Comparison of ENCODE assay signal across 20 cellular contexts in genomic region chr5:77642915-77643653, GRCh38. TPM values are rescaled to one million over a fixed set of nuclear protein-coding genes. Genes with fewer than 3 reads are reported as not detected.
DNase-seq lines count a peak whose midpoint lies in the region; ATAC-seq and TF ChIP-seq lines count a peak whose summit lies in the region.
"Had no signal": no experiment of that assay in that cellular context is flagged by ENCODE, and none has a peak within 500 bp of the region (broad histone marks: within the 10 kb centered on the region; RNA-seq: fewer than 3 reads in every experiment).

No MANE protein-coding gene starts in this region.

- H3K27ac Mint-ChIP-seq in progenitor cell of endocrine pancreas = peak overlapping the region; percentile 84

- H4K8ac ChIP-seq in IMR-90 (ENCODE audit: low read depth in 2 of 2, low read length in 2 of 2) = no peak overlapping the region

- in situ Hi-C loops in IMR-90 (cut with MboI; ENCODE audit: low sequenced_read_pairs) (no loop called here), mammary epithelial cell (cut with MboI; ENCODE audit: low sequenced_read_pairs in 2 of 2) (no loop called here)

- H3K36me3 ChIP-seq in IMR-90 (ENCODE audit: control insufficient read depth, insufficient read depth, low read length) (no peaks in the 10 kb centered on the region), iPS-18a (ENCODE audit: control insufficient read depth, low read depth, low read length) (no peaks in the 10 kb centered on the region), mammary epithelial cell (ENCODE audit: insufficient read depth, low read length) (no peaks in the 10 kb centered on the region)
- H3K36me3 ChIP-seq: left lung, transverse colon had no signal

- H3K4me1 ChIP-seq in IMR-90 (ENCODE audit: control insufficient read depth, insufficient read depth, low read length) (peaks cover 2% of the 10 kb centered on the region; the same call in 1 of the 2 replicates), iPS-18a (ENCODE audit: control insufficient read depth, low read depth, low read length) (peaks cover 30% of the 10 kb centered on the region), mammary epithelial cell (ENCODE audit: insufficient read depth, low read length) (no peaks in the 10 kb centered on the region)

- intact Hi-C loops in IMR-90 (cut with micrococcal nuclease) = loop anchor here (10.0 kb wide), 1 partner anchor 362 kb away; no protein-coding TSS in a partner anchor
- intact Hi-C loops in mammary epithelial cell (cut with micrococcal nuclease) = loop anchor here (10.0 kb wide), 1 partner anchor 362 kb away; no protein-coding TSS in a partner anchor

- H3K23ac ChIP-seq in IMR-90 (ENCODE audit: low read depth, low read length) = no peak overlapping the region

- WGBS in IMR-90 (ENCODE audit: extremely low coverage in 2 of 2, insufficient read length in 1 of 2), 2 experiments = 5% methylated on average over 10 of the region's 19 CpGs; no CpG with 5 or more reads in 1 of the 2 experiments
- 20% methylated on average over 11 of the region's 19 CpGs for WGBS in mammary epithelial cell (ENCODE audit: low coverage, missing lambda C conversion rate)

- peaks cover 11% of the 10 kb centered on the region; the same call in 1 of the 2 replicates for H3K9me3 ChIP-seq in IMR-90 (ENCODE audit: control insufficient read depth, insufficient read depth, low read length)
- H3K9me3 ChIP-seq in iPS-18a (ENCODE audit: control insufficient read depth, low read depth, low read length) = no peaks in the 10 kb centered on the region
- no peaks in the 10 kb centered on the region for H3K9me3 ChIP-seq in mammary epithelial cell (replicated peaks; ENCODE audit: insufficient read depth, low read length)
- H3K9me3 ChIP-seq: left lung, transverse colon had no signal

- TF ChIP-seq CTCF in IMR-90 (conservative IDR thresholded peaks at IDR 0.05; ENCODE audit: low read depth, low read length) = no peak
- TF ChIP-seq CTCF in progenitor cell of endocrine pancreas (IDR thresholded peaks at IDR 0.05; ENCODE audit: unreplicated experiment) = no peak
- TF ChIP-seq CTCF in mammary epithelial cell (conservative IDR thresholded peaks at IDR 0.05 in 1 of 2, IDR thresholded peaks at IDR 0.05 in 1 of 2; ENCODE audit: extremely low read depth in 1 of 2, insufficient read depth in 1 of 2, low read depth in 1 of 2, low read length in 2 of 2) = no peak

- H2AK5ac ChIP-seq in IMR-90 (ENCODE audit: low read depth, low read length) = no peak overlapping the region

- H4K20me1 ChIP-seq in IMR-90 (ENCODE audit: insufficient read depth, low read length) = peaks cover 6% of the 10 kb centered on the region; the same call in 1 of the 2 replicates
- peaks cover 2% of the 10 kb centered on the region for H4K20me1 ChIP-seq in mammary epithelial cell (ENCODE audit: insufficient read depth, low read length)

- H3K9ac ChIP-seq in IMR-90 (ENCODE audit: low read depth, low read length) (no peak overlapping the region), iPS-18a (ENCODE audit: low read length) (no peak overlapping the region), mammary epithelial cell (ENCODE audit: insufficient read depth, low read length) (no peak overlapping the region)

- DNase-seq in DMS53 (lab: John Stamatoyannopoulos, UW) = peak; percentile 37
- no peak for DNase-seq in DMS53 treated with DMSO at 0.1 percent for 48 hours (lab: John Stamatoyannopoulos, UW; ENCODE audit: unreplicated experiment)
- DNase-seq in IMR-90 = no peak
- no peak for DNase-seq in progenitor cell of endocrine pancreas (ENCODE audit: low spot score, unreplicated experiment)
- no peak for DNase-seq in mammary epithelial cell
- DNase-seq in NK-92 (lab: John Stamatoyannopoulos, UW; ENCODE audit: unreplicated experiment) = no peak
- DNase-seq: 8988T; activated CD4-positive, alpha-beta T cell treated with anti-CD3 and anti-CD28 coated beads, Interleukin-2, amount 50 U/mL, for 4 hours; amniotic stem cell; DMS 273 treated with DMSO at 0.1 percent for 48 hours; hypothalamus; Karpas-422; NCI-H774; transverse colon had no signal

- H2AK9ac ChIP-seq in IMR-90 (replicated peaks; ENCODE audit: low read depth, low read length, poor library complexity) = peak overlapping the region; percentile 46

- H2BK20ac ChIP-seq in IMR-90 (ENCODE audit: low read depth, low read length) = no peak overlapping the region

- H4K91ac ChIP-seq in IMR-90 (ENCODE audit: insufficient read depth, low read depth, low read length) = no peak overlapping the region

- no peaks in the 10 kb centered on the region for H3K36me3 Mint-ChIP-seq in progenitor cell of endocrine pancreas (ENCODE audit: insufficient read depth)

- no peak overlapping the region for H2BK120ac ChIP-seq in IMR-90 (ENCODE audit: low read depth, low read length)

- no TSS peak for BruUV-seq in IMR-90 (replicated peaks; lab: Mats Ljungman, UMichigan)
- BruUV-seq in mammary epithelial cell (replicated peaks; lab: Mats Ljungman, UMichigan) = no TSS peak

- H2AFZ ChIP-seq in IMR-90 (replicated peaks; ENCODE audit: low read length, poor library complexity) (no peak overlapping the region), mammary epithelial cell (ENCODE audit: low read depth, low read length) (no peak overlapping the region)

- no peak for TF ChIP-seq RAD21 in IMR-90 (IDR thresholded peaks at IDR 0.05; ENCODE audit: low read length)

- H3K9me1 ChIP-seq in IMR-90 (ENCODE audit: insufficient read depth, low read length) = no peaks in the 10 kb centered on the region

- H3K27me3 ChIP-seq in IMR-90 (ENCODE audit: control insufficient read depth, insufficient read depth, low read length) (peaks cover 93% of the 10 kb centered on the region), iPS-18a (ENCODE audit: control insufficient read depth, insufficient read depth, low read length) (peaks cover 100% of the 10 kb centered on the region), mammary epithelial cell (ENCODE audit: insufficient read depth, low read length) (peaks cover 80% of the 10 kb centered on the region)

- H4K5ac ChIP-seq in IMR-90 (ENCODE audit: low read depth, low read length) = no peak overlapping the region

- no peak overlapping the region for H3K14ac ChIP-seq in IMR-90 (replicated peaks; ENCODE audit: low read depth, low read length)

- H3K4me1 Mint-ChIP-seq in progenitor cell of endocrine pancreas (ENCODE audit: low read depth) = peaks cover 7% of the 10 kb centered on the region

- no peaks in the 10 kb centered on the region for H3K79me1 ChIP-seq in IMR-90 (ENCODE audit: low read depth in 1 of 2, low read length in 2 of 2)

- H3K4ac ChIP-seq in IMR-90 (ENCODE audit: low read depth, low read length) = no peak overlapping the region

- dilution Hi-C loops in IMR-90 (cut with HindIII; ENCODE audit: low sequenced_read_pairs, unreplicated experiment) = no loop called here
- dilution Hi-C loops in mammary epithelial cell (cut with HindIII; ENCODE audit: low sequenced_read_pairs) = no loop called here

- H3K27ac ChIP-seq in IMR-90 (ENCODE audit: insufficient read depth, low read length) (no peak overlapping the region), iPS-18a (ENCODE audit: low read length) (no peak overlapping the region), mammary epithelial cell (ENCODE audit: insufficient read depth, low read depth, low read length) (no peak overlapping the region)
- H3K27ac ChIP-seq: left lung, SK-N-MC, transverse colon had no signal

- POLR2A ChIA-PET in IMR-90 (lab: Charles Lee; ENCODE audit: unreplicated experiment) = no interaction called here

- CTCF ChIA-PET in IMR-90 (lab: Yijun Ruan, JAX) (no interaction called here), mammary epithelial cell (lab: Charles Lee; ENCODE audit: low non-redundant PET) (no interaction called here)

- no peak overlapping the region for H3K56ac ChIP-seq in IMR-90 (ENCODE audit: extremely low read depth, insufficient read depth, low read length)

- no peak overlapping the region for H3K4me2 ChIP-seq in IMR-90 (ENCODE audit: low read depth, low read length)
- H3K4me2 ChIP-seq in mammary epithelial cell (ENCODE audit: insufficient read depth, low read depth, low read length) = no peak overlapping the region

- no peak overlapping the region for H3K4me3 Mint-ChIP-seq in progenitor cell of endocrine pancreas (ENCODE audit: low read depth)
- H3K4me3 Mint-ChIP-seq: central memory CD8-positive, alpha-beta T cell had no signal

- H3K9me3 Mint-ChIP-seq in progenitor cell of endocrine pancreas (ENCODE audit: low read depth) = no peaks in the 10 kb centered on the region
- H3K9me3 Mint-ChIP-seq: central memory CD8-positive, alpha-beta T cell had no signal

- H2BK15ac ChIP-seq in IMR-90 (ENCODE audit: low read depth, low read length) = no peak overlapping the region

- H3K4me3 ChIP-seq in IMR-90 (ENCODE audit: insufficient read depth, low read depth, low read length) (no peak overlapping the region), iPS-18a (ENCODE audit: low read length) (peak overlapping the region; percentile 21), mammary epithelial cell (replicated peaks in 1 of 3; ENCODE audit: insufficient read depth in 1 of 3, low read depth in 2 of 3, low read length in 3 of 3) (no peak overlapping the region)
- H3K4me3 ChIP-seq: left lung, SK-N-MC, transverse colon had no signal

- H2BK5ac ChIP-seq in IMR-90 (ENCODE audit: low read depth, low read length, poor library complexity, severe bottlenecking) = no peak overlapping the region

- no peak overlapping the region for H3K18ac ChIP-seq in IMR-90 (ENCODE audit: low read depth, low read length)

- peaks cover 94% of the 10 kb centered on the region for H3K27me3 Mint-ChIP-seq in progenitor cell of endocrine pancreas

- no peaks in the 10 kb centered on the region for H3K79me2 ChIP-seq in mammary epithelial cell (ENCODE audit: insufficient read depth, low read length)

- no peak for ATAC-seq in IMR-90 (ENCODE audit: low read depth)
- no peak for ATAC-seq in GM18909 (IDR thresholded peaks at IDR 0.05; ENCODE audit: poor library complexity, unreplicated experiment)
- ATAC-seq: left lung had no signal

- no peak for TF ChIP-seq POLR2A in IMR-90 (IDR thresholded peaks at IDR 0.05; ENCODE audit: low read depth, low read length)

TF ChIP-seq in IMR-90, 13 proteins besides CTCF, POLR2A, EP300 and RAD21 (continues in another document):
- TF ChIP-seq MAZ (IDR thresholded peaks at IDR 0.05; ENCODE audit: borderline replicate concordance, low read depth, low read length) = no peak
- TF ChIP-seq MXI1 (IDR thresholded peaks at IDR 0.05; ENCODE audit: borderline replicate concordance, low read depth, low read length) = no peak

RNA-seq across cellular contexts. Expression of gene OTP, which starts 4.6 kb away (rescaled TPM):
- total RNA-seq in IMR-90 (2012; rRNA removed) (not detected in 2 replicates), progenitor cell of endocrine pancreas (not detected in 2 replicates), mammary epithelial cell (under 1 TPM in 1 of 2 donors, not detected in 1; 0.14 TPM)
- polyA plus RNA-seq in IMR-90 (2012; rRNA removed) (not detected in 2 replicates), mammary epithelial cell (not detected)
- not detected in 2 replicates for polyA plus RNA-seq in IMR-90 (2012; cell fraction: cytosol; rRNA removed)
- polyA plus RNA-seq in IMR-90 (2012; cell fraction: nucleus; rRNA removed; ENCODE audit: low replicate concordance) = not detected in 2 replicates
- not detected for polyA minus RNA-seq in mammary epithelial cell
- total RNA-seq: left lung, transverse colon had no signal
- polyA plus RNA-seq: BJ had no signal
